ENCODE assay signal across 7 cellular contexts in the genomic region with DNA sequence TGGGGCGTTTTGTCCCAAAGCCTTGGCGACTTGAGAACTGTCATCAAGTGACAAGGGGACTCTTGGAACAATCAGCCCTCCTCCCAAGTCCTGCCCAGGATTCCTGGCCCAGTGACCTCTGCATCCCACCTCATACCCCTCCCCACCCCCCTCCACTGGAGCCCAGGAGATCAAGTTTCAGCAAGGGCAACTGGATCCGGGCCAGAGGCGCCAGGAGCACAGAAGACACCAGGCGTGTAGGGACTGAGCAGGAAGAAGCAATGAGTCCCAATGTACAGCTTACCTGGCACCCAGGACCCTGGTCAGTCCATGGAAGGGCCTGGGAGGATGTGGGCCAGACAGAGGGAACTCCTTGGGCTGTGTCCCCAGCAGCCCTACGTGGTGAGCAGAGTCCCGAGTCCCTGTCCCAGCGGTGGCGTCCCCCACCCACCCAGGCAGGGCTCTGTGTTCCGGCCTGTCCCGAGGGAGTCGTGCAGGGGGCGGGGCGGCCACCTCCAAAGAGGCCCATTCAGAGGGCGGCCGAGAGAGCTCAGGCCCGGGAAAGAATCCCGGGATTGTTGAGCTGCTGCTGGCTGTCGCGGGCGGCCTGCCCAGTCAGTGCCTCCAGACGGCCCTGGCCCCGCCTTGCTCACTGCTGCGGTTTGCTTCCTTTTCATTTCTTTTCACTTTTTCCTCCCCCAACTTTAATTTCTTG.
A peak's percentile ranks its signal among the peaks of the same experiment; 100 is the strongest.
DNase-seq lines count a peak whose midpoint lies in the region; ATAC-seq lines count a peak whose summit lies in the region.

No MANE protein-coding gene starts in this region.

- peaks cover 12% of the 10 kb centered on the region for H3K4me1 Mint-ChIP-seq in dendritic cell treated with granulocyte-macrophage colony-stimulating factor and Interleukin-4, amounts not matched to agents 40 ng/mL and 50 ng/mL, for 4 days (ENCODE audit: low read depth)

- H3K27me3 Mint-ChIP-seq in dendritic cell treated with granulocyte-macrophage colony-stimulating factor and Interleukin-4, amounts not matched to agents 40 ng/mL and 50 ng/mL, for 4 days, result no peaks in the 10 kb centered on the region

- H3K27ac Mint-ChIP-seq in dendritic cell treated with granulocyte-macrophage colony-stimulating factor and Interleukin-4, amounts not matched to agents 40 ng/mL and 50 ng/mL, for 4 days, result peak overlapping the region; percentile 14

- ATAC-seq in left lobe of liver (peak; percentile 68), GM18502 (IDR thresholded peaks at IDR 0.05; ENCODE audit: poor library complexity, unreplicated experiment) (no peak)

- DNase-seq in M059J (ENCODE audit: low read depth) (peak; percentile 91), left lobe of liver (ENCODE audit: low spot score) (peak; percentile 62), substantia nigra (lab: John Stamatoyannopoulos, UW) (peak; percentile 34 to 97 (median 90)), GDM1 (lab: John Stamatoyannopoulos, UW) (no peak), NCI-H524 treated with DMSO at 0.1 percent for 48 hours (lab: John Stamatoyannopoulos, UW) (no peak)

- peaks cover 76% of the 10 kb centered on the region for H3K36me3 Mint-ChIP-seq in dendritic cell treated with granulocyte-macrophage colony-stimulating factor and Interleukin-4, amounts not matched to agents 40 ng/mL and 50 ng/mL, for 4 days (ENCODE audit: low read depth)

- peak overlapping the region; percentile 68 for H3K27ac ChIP-seq in substantia nigra (ENCODE audit: low read depth, low read length, poor library complexity, severe bottlenecking)

- H3K4me3 Mint-ChIP-seq in dendritic cell treated with granulocyte-macrophage colony-stimulating factor and Interleukin-4, amounts not matched to agents 40 ng/mL and 50 ng/mL, for 4 days, result no peak overlapping the region

- intact Hi-C loops in dendritic cell treated with granulocyte-macrophage colony-stimulating factor and Interleukin-4, amounts not matched to agents 40 ng/mL and 50 ng/mL, for 4 days (cut with micrococcal nuclease), result no loop called here

- no peaks in the 10 kb centered on the region for H3K9me3 Mint-ChIP-seq in dendritic cell treated with granulocyte-macrophage colony-stimulating factor and Interleukin-4, amounts not matched to agents 40 ng/mL and 50 ng/mL, for 4 days

Comparison
In these comparisons a context has a peak if more than half of its experiments do, and no peak if none do; other contexts are left out.
1. DNase-seq: peak in M059J (single experiment), left lobe of liver (single experiment) and substantia nigra (49 of 49); none in GDM1 (single experiment) and NCI-H524 treated with DMSO at 0.1 percent for 48 hours (single experiment).